ENCODE assay signal across 11 cellular contexts in genomic region chr2:54459037-54459441, GRCh38. TPM values are rescaled to one million over a fixed set of nuclear protein-coding genes. Genes with fewer than 3 reads are reported as not detected.
A peak's percentile ranks its signal among the peaks of the same experiment; 100 is the strongest.
DNase-seq lines count a peak whose midpoint lies in the region; ATAC-seq and TF ChIP-seq lines count a peak whose summit lies in the region.
"Had no signal": no experiment of that assay in that cellular context is flagged by ENCODE, and none has a peak within 500 bp of the region (broad histone marks: within the 10 kb centered on the region; RNA-seq: fewer than 3 reads in every experiment).

No MANE protein-coding gene starts in this region.

- no peaks in the 10 kb centered on the region for H3K9me3 ChIP-seq in adipocyte (ENCODE audit: control insufficient read depth, low read length)
- H3K9me3 ChIP-seq in lower lobe of right lung, result no peaks in the 10 kb centered on the region

- H3K36me3 Mint-ChIP-seq in immature natural killer cell, result no peaks in the 10 kb centered on the region

- H3K4me3 Mint-ChIP-seq in immature natural killer cell, result no peak overlapping the region

- H3K27ac ChIP-seq in lower lobe of right lung, result peak overlapping the region; percentile 90
- H3K27ac ChIP-seq: RWPE1 had no signal

- ATAC-seq in lower lobe of right lung (no peak), GM19328 (IDR thresholded peaks at IDR 0.05; ENCODE audit: unreplicated experiment) (no peak)

- H3K4me3 ChIP-seq in adipocyte (ENCODE audit: low read length) (peak overlapping the region; percentile 96), lower lobe of right lung (peak overlapping the region; percentile 69)

- no peak for TF ChIP-seq CTCF in lower lobe of right lung (IDR thresholded peaks at IDR 0.05)

- H3K4me1 ChIP-seq in adipocyte (ENCODE audit: control insufficient read depth, insufficient read depth, low read length) (peaks cover 70% of the 10 kb centered on the region), lower lobe of right lung (peaks cover 54% of the 10 kb centered on the region)

- intact Hi-C loops in lower lobe of right lung (cut with DNase I), result no loop called here

- peaks cover 0 to 2% (median 0%) of the 10 kb centered on the region in 6 donors for H3K9me3 Mint-ChIP-seq in immature natural killer cell
- H3K9me3 Mint-ChIP-seq: CD8-positive, alpha-beta memory T cell had no signal

- H3K27me3 ChIP-seq in adipocyte (replicated peaks; ENCODE audit: control insufficient read depth, insufficient read depth, low read length), result no peaks in the 10 kb centered on the region
- no peaks in the 10 kb centered on the region for H3K27me3 ChIP-seq in lower lobe of right lung (ENCODE audit: low read depth)

- no peaks in the 10 kb centered on the region for H3K36me3 ChIP-seq in adipocyte (ENCODE audit: control insufficient read depth, insufficient read depth, low read length, severe bottlenecking)
- H3K36me3 ChIP-seq in lower lobe of right lung, result no peaks in the 10 kb centered on the region

- H3K4me1 Mint-ChIP-seq in immature natural killer cell, result peaks cover 14 to 21% of the 10 kb centered on the region in 2 donors

- no peak overlapping the region for H3K27ac Mint-ChIP-seq in immature natural killer cell
- H3K27ac Mint-ChIP-seq: progenitor cell of endocrine pancreas had no signal

- DNase-seq in A172 (ENCODE audit: low spot score), result peak; percentile 56
- peak; percentile 45 for DNase-seq in HCEC 1CT
- peak; percentile 48 for DNase-seq in adipocyte (ENCODE audit: low read depth)
- no peak for DNase-seq in lower lobe of right lung
- no peak for DNase-seq in immature natural killer cell
- DNase-seq in stimulated activated CD4-positive, alpha-beta T cell treated with anti-CD3 and anti-CD28 coated beads, Interleukin-2, amount 100 ng/mL, for 24 hours, result no peak
- no peak for DNase-seq in activated CD4-positive, alpha-beta T cell treated with anti-CD3 and anti-CD28 coated beads for 48 hours
- DNase-seq: CD8-positive, alpha-beta memory T cell had no signal

- peaks cover 17 to 33% (median 30%) of the 10 kb centered on the region in 3 donors for H3K27me3 Mint-ChIP-seq in immature natural killer cell (ENCODE audit: low read depth in 3 of 3)

- peak overlapping the region; percentile 90 for H3K9ac ChIP-seq in adipocyte (ENCODE audit: low read length)

RNA-seq across cellular contexts. Expression of gene SPTBN1, which starts 2.9 kb away (rescaled TPM):
- 197 and 202 TPM in 2 replicates for total RNA-seq in A172 (2014; rRNA removed; shearing (Covaris generic))
- total RNA-seq in lower lobe of right lung, result 601 TPM
- polyA plus RNA-seq in immature natural killer cell, result 10 to 100 TPM in 1 of 3 donors, 1 to 10 TPM in 1, under 1 TPM in 1; 0.41 to 57.5 (median 7.7) TPM

Comparison
In these comparisons a context has a peak if more than half of its experiments do, and no peak if none do; other contexts are left out.
1. DNase-seq: peak in A172 (single experiment), HCEC 1CT (single experiment) and adipocyte (single experiment); none in lower lobe of right lung (single experiment), immature natural killer cell (0 of 3), stimulated activated CD4-positive, alpha-beta T cell treated with anti-CD3 and anti-CD28 coated beads, Interleukin-2, amount 100 ng/mL, for 24 hours (0 of 2) and activated CD4-positive, alpha-beta T cell treated with anti-CD3 and anti-CD28 coated beads for 48 hours (single experiment).